In the genomic region with DNA sequence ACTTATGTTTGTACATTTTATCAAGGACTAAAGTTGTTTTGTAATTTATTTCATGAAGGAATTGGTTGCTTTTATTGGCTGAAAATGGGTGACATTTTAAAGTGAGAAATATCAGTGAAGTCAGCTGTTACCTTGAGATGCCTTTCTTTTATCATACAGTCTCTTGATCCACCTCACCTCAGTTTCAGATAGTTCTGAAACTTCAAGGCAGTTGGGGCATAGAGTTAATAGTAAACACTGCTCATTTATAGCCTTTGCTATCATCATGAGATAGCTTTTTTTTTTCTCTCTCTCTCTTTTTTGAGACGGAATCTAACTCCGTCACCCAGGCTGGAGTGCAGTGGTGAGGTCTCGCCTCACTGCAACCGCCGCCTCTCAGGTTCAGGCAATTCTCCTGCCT, we compare ENCODE assay signal across 12 cellular contexts.
DNase-seq lines count a peak whose midpoint lies in the region; ATAC-seq and TF ChIP-seq lines count a peak whose summit lies in the region.
"Had no signal": no experiment of that assay in that cellular context is flagged by ENCODE, and none has a peak within 500 bp of the region (broad histone marks: within the 10 kb centered on the region; RNA-seq: fewer than 3 reads in every experiment).

No MANE protein-coding gene starts in this region.

- ATAC-seq in GM19372 (IDR thresholded peaks at IDR 0.05; ENCODE audit: low read depth, unreplicated experiment), result peak; percentile 63
- ATAC-seq in activated T-helper 17 cell treated with anti-CD3 and anti-CD28 coated beads, Interleukin-2, amount 50 U/mL, for 72 hours (replicated peaks), result no peak

- no peak overlapping the region for H3K9ac ChIP-seq in KMS-11

- H3K27me3 Mint-ChIP-seq in activated T-helper 17 cell treated with anti-CD3 and anti-CD28 coated beads, Interleukin-2, amount 50 U/mL, for 72 hours, result no peaks in the 10 kb centered on the region
- no peaks in the 10 kb centered on the region for H3K27me3 Mint-ChIP-seq in type B pancreatic cell
- H3K27me3 Mint-ChIP-seq in Calu3 (ENCODE audit: unreplicated experiment), result no peaks in the 10 kb centered on the region
- H3K27me3 Mint-ChIP-seq: CD4-positive, CD25-positive, alpha-beta regulatory T cell; CD8-positive, alpha-beta memory T cell had no signal

- peaks cover 89% of the 10 kb centered on the region for H3K36me3 Mint-ChIP-seq in activated T-helper 17 cell treated with anti-CD3 and anti-CD28 coated beads, Interleukin-2, amount 50 U/mL, for 72 hours (ENCODE audit: low read depth)
- H3K36me3 Mint-ChIP-seq in type B pancreatic cell (peaks cover 8% of the 10 kb centered on the region), Calu3 (ENCODE audit: insufficient read depth, unreplicated experiment) (peaks cover 4% of the 10 kb centered on the region)

- BruUV-seq in Calu3 (replicated peaks; lab: Mats Ljungman, UMichigan), result no TSS peak

- DNase-seq in type B pancreatic cell (ENCODE audit: extremely low spot score, unreplicated experiment) (no peak), GM19238 (ENCODE audit: insufficient read length, low spot score) (no peak), Calu3 (no peak)
- DNase-seq: BE2C; C1 segment of cervical spinal cord; CD4-positive, CD25-positive, alpha-beta regulatory T cell; CD8-positive, alpha-beta memory T cell; COR-L47 had no signal

- no peak overlapping the region; the same call in 1 of the 2 replicates for H3K4me2 ChIP-seq in KMS-11

- H3K27ac ChIP-seq in KMS-11, result peak overlapping the region; percentile 36; the same call in 1 of the 2 replicates

- no peaks in the 10 kb centered on the region for H3K27me3 ChIP-seq in KMS-11 (ENCODE audit: insufficient read depth, low read depth)
- H3K27me3 ChIP-seq: BE2C had no signal

- no peak overlapping the region for H3K4me3 ChIP-seq in KMS-11 (IDR thresholded peaks at IDR 0.05; ENCODE audit: insufficient read depth, low read depth, low read length)
- H3K4me3 ChIP-seq: HAP-1 had no signal

- no peaks in the 10 kb centered on the region for H3K79me2 ChIP-seq in KMS-11 (ENCODE audit: insufficient read depth, low read depth)

- intact Hi-C loops in Calu3 (cut with micrococcal nuclease; ENCODE audit: unreplicated experiment), result no loop called here

- H3K4me3 Mint-ChIP-seq in activated T-helper 17 cell treated with anti-CD3 and anti-CD28 coated beads, Interleukin-2, amount 50 U/mL, for 72 hours, result no peak overlapping the region
- H3K4me3 Mint-ChIP-seq in type B pancreatic cell (no peak overlapping the region), Calu3 (ENCODE audit: low read depth, unreplicated experiment) (no peak overlapping the region)
- H3K4me3 Mint-ChIP-seq: CD4-positive, CD25-positive, alpha-beta regulatory T cell; CD8-positive, alpha-beta memory T cell had no signal

- peaks cover 5% of the 10 kb centered on the region for H3K4me1 Mint-ChIP-seq in activated T-helper 17 cell treated with anti-CD3 and anti-CD28 coated beads, Interleukin-2, amount 50 U/mL, for 72 hours
- H3K4me1 Mint-ChIP-seq in type B pancreatic cell (ENCODE audit: unreplicated experiment) (no peaks in the 10 kb centered on the region), Calu3 (ENCODE audit: low read depth, unreplicated experiment) (no peaks in the 10 kb centered on the region)
- H3K4me1 Mint-ChIP-seq: CD8-positive, alpha-beta memory T cell had no signal

- TF ChIP-seq CTCF in KMS-11 (conservative IDR thresholded peaks at IDR 0.05; ENCODE audit: low read depth, low read length), result no peak
- no peak for TF ChIP-seq CTCF in type B pancreatic cell (conservative IDR thresholded peaks at IDR 0.05)
- no peak for TF ChIP-seq CTCF in Calu3 (IDR thresholded peaks at IDR 0.05; ENCODE audit: unreplicated experiment)

- H3K4me1 ChIP-seq in KMS-11 (ENCODE audit: low read depth, poor library complexity, severe bottlenecking), result peaks cover 56% of the 10 kb centered on the region
- H3K4me1 ChIP-seq: BE2C, HAP-1 had no signal

- no peaks in the 10 kb centered on the region for H3K9me3 Mint-ChIP-seq in activated T-helper 17 cell treated with anti-CD3 and anti-CD28 coated beads, Interleukin-2, amount 50 U/mL, for 72 hours
- H3K9me3 Mint-ChIP-seq in type B pancreatic cell, result no peaks in the 10 kb centered on the region
- H3K9me3 Mint-ChIP-seq in Calu3 (ENCODE audit: low read depth, unreplicated experiment), result no peaks in the 10 kb centered on the region
- H3K9me3 Mint-ChIP-seq: CD4-positive, CD25-positive, alpha-beta regulatory T cell; CD8-positive, alpha-beta memory T cell had no signal

- CTCF ChIA-PET in Calu3 (lab: Charles Lee), result no interaction called here

- H3K36me3 ChIP-seq in KMS-11 (ENCODE audit: insufficient read depth), result no peaks in the 10 kb centered on the region

- H4K20me1 ChIP-seq in KMS-11 (ENCODE audit: insufficient read depth), result no peaks in the 10 kb centered on the region

- no peak overlapping the region for H2AFZ ChIP-seq in KMS-11 (ENCODE audit: low read depth)

- peak overlapping the region; percentile 30 for H3K27ac Mint-ChIP-seq in activated T-helper 17 cell treated with anti-CD3 and anti-CD28 coated beads, Interleukin-2, amount 50 U/mL, for 72 hours
- H3K27ac Mint-ChIP-seq in type B pancreatic cell, result peak overlapping the region; percentile 21
- H3K27ac Mint-ChIP-seq in Calu3 (ENCODE audit: unreplicated experiment), result no peak overlapping the region
